Comparison of ENCODE assay signal across 1 cellular context in the genomic region with DNA sequence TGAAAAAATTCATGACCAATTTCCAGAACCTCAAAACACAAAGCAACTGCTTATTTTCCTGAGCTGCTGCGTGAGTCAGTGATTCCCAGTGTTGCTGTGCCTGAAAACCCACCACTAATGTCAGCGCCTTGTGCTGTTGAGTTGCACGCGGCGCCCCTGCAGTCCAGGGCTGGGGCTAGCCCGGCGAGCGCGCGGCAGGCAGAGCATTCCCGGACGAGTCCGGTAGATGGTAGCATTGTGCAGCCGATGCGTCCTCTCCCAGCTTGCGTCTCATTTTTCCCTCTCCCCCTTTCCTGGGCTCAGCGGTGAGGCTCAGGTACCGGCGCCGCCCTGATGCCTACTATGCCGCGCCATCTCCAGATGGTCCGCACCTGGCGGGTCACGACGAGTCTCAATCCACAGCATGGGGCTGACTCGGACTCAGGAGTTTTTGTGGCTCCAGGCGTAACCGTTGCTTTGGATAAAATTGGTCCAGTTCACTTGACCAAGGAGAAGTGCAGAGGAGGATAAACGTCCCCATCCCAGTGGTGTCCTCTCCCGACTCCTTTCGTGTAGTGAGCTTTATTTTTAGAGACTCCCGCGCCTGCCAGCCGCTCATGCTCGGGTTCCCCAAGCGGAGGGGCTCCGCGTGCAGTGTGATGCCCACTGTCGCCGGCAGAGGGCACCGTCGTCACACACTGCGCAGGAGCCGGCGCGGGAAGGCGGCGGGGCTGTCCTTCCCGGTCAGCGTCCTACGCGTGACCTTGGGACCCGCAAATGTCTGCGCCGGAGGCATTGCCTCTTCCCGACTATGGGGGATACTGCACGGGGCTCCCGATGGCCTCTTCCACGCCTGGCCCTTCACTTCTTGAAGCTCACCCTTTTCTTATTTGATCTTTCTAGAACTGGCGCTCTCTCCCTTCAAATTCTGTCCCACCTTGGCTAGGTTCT.
TF ChIP-seq lines count a peak whose summit lies in the region.

No MANE protein-coding gene starts in this region.

TF ChIP-seq in IMR-90, 13 proteins besides CTCF, POLR2A, EP300 and RAD21:
- TF ChIP-seq CHD1 (IDR thresholded peaks at IDR 0.05; ENCODE audit: low read depth, low read length) = no peak
- TF ChIP-seq SMC3 (IDR thresholded peaks at IDR 0.05; ENCODE audit: low read depth, low read length) = peak; percentile 77
- no peak for TF ChIP-seq USF2 (IDR thresholded peaks at IDR 0.05; ENCODE audit: low read depth, low read length)
- peak; percentile 85 for TF ChIP-seq MXI1 (IDR thresholded peaks at IDR 0.05; ENCODE audit: borderline replicate concordance, low read depth, low read length)
- peak; percentile 77; the same call in 1 of the 2 replicates for TF ChIP-seq MAZ (IDR thresholded peaks at IDR 0.05; ENCODE audit: borderline replicate concordance, low read depth, low read length)
- TF ChIP-seq CEBPB (IDR thresholded peaks at IDR 0.05; ENCODE audit: low read depth, low read length) = no peak
- no peak for TF ChIP-seq RFX5 (IDR thresholded peaks at IDR 0.05; ENCODE audit: low read depth, low read length)
- TF ChIP-seq FOS (IDR thresholded peaks at IDR 0.05; ENCODE audit: low read depth, low read length) = peak; percentile 16; the same call in 1 of the 2 replicates
- TF ChIP-seq RCOR1 (IDR thresholded peaks at IDR 0.05; ENCODE audit: insufficient replicate concordance, low read length) = no peak
- no peak for TF ChIP-seq MAFK (IDR thresholded peaks at IDR 0.05; ENCODE audit: low read depth, low read length)
- no peak for TF ChIP-seq NFE2L2 (IDR thresholded peaks at IDR 0.05; ENCODE audit: low read depth, low read length)
- peak; percentile 66; the same call in 1 of the 2 replicates for TF ChIP-seq BHLHE40 (IDR thresholded peaks at IDR 0.05; ENCODE audit: low read depth, low read length)
- TF ChIP-seq, protein P1, sequence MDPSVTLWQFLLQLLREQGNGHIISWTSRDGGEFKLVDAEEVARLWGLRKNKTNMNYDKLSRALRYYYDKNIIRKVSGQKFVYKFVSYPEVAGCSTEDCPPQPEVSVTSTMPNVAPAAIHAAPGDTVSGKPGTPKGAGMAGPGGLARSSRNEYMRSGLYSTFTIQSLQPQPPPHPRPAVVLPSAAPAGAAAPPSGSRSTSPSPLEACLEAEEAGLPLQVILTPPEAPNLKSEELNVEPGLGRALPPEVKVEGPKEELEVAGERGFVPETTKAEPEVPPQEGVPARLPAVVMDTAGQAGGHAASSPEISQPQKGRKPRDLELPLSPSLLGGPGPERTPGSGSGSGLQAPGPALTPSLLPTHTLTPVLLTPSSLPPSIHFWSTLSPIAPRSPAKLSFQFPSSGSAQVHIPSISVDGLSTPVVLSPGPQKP (IDR thresholded peaks at IDR 0.05; ENCODE audit: borderline replicate concordance, low read depth, low read length) = no peak
